In genomic region chr5:115450741-115451140, GRCh38 we compare ENCODE assay signal across 10 cellular contexts.
DNase-seq lines count a peak whose midpoint lies in the region; ATAC-seq, FAIRE-seq and TF ChIP-seq lines count a peak whose summit lies in the region.
"Had no signal": no experiment of that assay in that cellular context is flagged by ENCODE, and none has a peak within 500 bp of the region (broad histone marks: within the 10 kb centered on the region; RNA-seq: fewer than 3 reads in every experiment).

No MANE protein-coding gene starts in this region.

- no peak for FAIRE-seq in kidney (lab: Jason Lieb, UNC)
- FAIRE-seq: G401.6 had no signal

- no peaks in the 10 kb centered on the region for H3K36me3 ChIP-seq in naive thymus-derived CD4-positive, alpha-beta T cell (ENCODE audit: control insufficient read depth in 2 of 3, insufficient read depth in 3 of 3, low read length in 3 of 3)
- no peaks in the 10 kb centered on the region for H3K36me3 ChIP-seq in CD4-positive, alpha-beta memory T cell (ENCODE audit: insufficient read depth, low read length)
- H3K36me3 ChIP-seq in kidney (ENCODE audit: control insufficient read depth in 1 of 2, insufficient read depth in 2 of 2, low read length in 2 of 2): no peaks in the 10 kb centered on the region

- peak overlapping the region in 1 of 5 experiments; percentile 26 for H3K4me3 Mint-ChIP-seq in brain
- H3K4me3 Mint-ChIP-seq in naive thymus-derived CD4-positive, alpha-beta T cell: no peak overlapping the region
- peak overlapping the region in 1 of 8 donors; percentile 23 for H3K4me3 Mint-ChIP-seq in CD4-positive, alpha-beta memory T cell
- H3K4me3 Mint-ChIP-seq: activated CD4-positive, alpha-beta memory T cell treated with anti-CD3 and anti-CD28 coated beads for 36 hours had no signal

- no peaks in the 10 kb centered on the region for H3K4me1 ChIP-seq in naive thymus-derived CD4-positive, alpha-beta T cell (ENCODE audit: control insufficient read depth in 2 of 2, insufficient read depth in 2 of 2, low read length in 2 of 2)
- H3K4me1 ChIP-seq in CD4-positive, alpha-beta memory T cell (ENCODE audit: insufficient read depth, low read length): no peaks in the 10 kb centered on the region
- no peaks in the 10 kb centered on the region for H3K4me1 ChIP-seq in kidney (ENCODE audit: control insufficient read depth in 1 of 2, insufficient read depth in 1 of 2, low read depth in 1 of 2, low read length in 2 of 2)

- H3K27me3 Mint-ChIP-seq in brain: peaks cover 6% of the 10 kb centered on the region
- peaks cover 0 to 4% (median 0%) of the 10 kb centered on the region in 5 donors for H3K27me3 Mint-ChIP-seq in naive thymus-derived CD4-positive, alpha-beta T cell
- H3K27me3 Mint-ChIP-seq in CD4-positive, alpha-beta memory T cell: peaks cover 0 to 5% of the 10 kb centered on the region in 2 donors

- intact Hi-C loops in naive thymus-derived CD4-positive, alpha-beta T cell (cut with micrococcal nuclease): no loop called here
- intact Hi-C loops in CD4-positive, alpha-beta memory T cell (cut with micrococcal nuclease): no loop called here
- intact Hi-C loops in kidney (cut with DNase I): no loop called here

- peaks cover 7 to 13% (median 13%) of the 10 kb centered on the region in 5 experiments for H3K9me3 Mint-ChIP-seq in brain
- peaks cover 0 to 9% (median 0%) of the 10 kb centered on the region in 11 donors for H3K9me3 Mint-ChIP-seq in naive thymus-derived CD4-positive, alpha-beta T cell
- H3K9me3 Mint-ChIP-seq in CD4-positive, alpha-beta memory T cell: peaks cover 0 to 7% (median 0%) of the 10 kb centered on the region in 8 donors

- H3K27ac Mint-ChIP-seq in brain: peak overlapping the region in 4 of 5 experiments; percentile 3 to 76 (median 64)
- no peak overlapping the region for H3K27ac Mint-ChIP-seq in naive thymus-derived CD4-positive, alpha-beta T cell
- no peak overlapping the region for H3K27ac Mint-ChIP-seq in CD4-positive, alpha-beta memory T cell
- H3K27ac Mint-ChIP-seq: activated CD4-positive, alpha-beta memory T cell treated with anti-CD3 and anti-CD28 coated beads for 36 hours had no signal

- H3K9ac ChIP-seq in kidney (ENCODE audit: low read length in 2 of 2): no peak overlapping the region

- CTCF ChIA-PET in naive thymus-derived CD4-positive, alpha-beta T cell (lab: Charles Lee): no interaction called here
- CTCF ChIA-PET in CD4-positive, alpha-beta memory T cell (lab: Charles Lee; ENCODE audit: partially characterized antibody): no interaction called here

- TF ChIP-seq CTCF in brain (conservative IDR thresholded peaks at IDR 0.05) (no peak), kidney (IDR thresholded peaks at IDR 0.05; ENCODE audit: borderline replicate concordance, extremely low read depth, insufficient read depth) (no peak)

- DNase-seq in GM04503 (ENCODE audit: low read depth) (peak; percentile 84), OCI-M1 (lab: John Stamatoyannopoulos, UW) (no peak), MV-4-11 (lab: John Stamatoyannopoulos, UW) (no peak), kidney (no peak)
- DNase-seq in naive thymus-derived CD4-positive, alpha-beta T cell: no peak
- DNase-seq in CD4-positive, alpha-beta memory T cell: no peak
- DNase-seq: activated CD4-positive, alpha-beta memory T cell treated with anti-CD3 and anti-CD28 coated beads for 36 hours had no signal

- peaks cover 18% of the 10 kb centered on the region for H3K4me1 Mint-ChIP-seq in brain
- H3K4me1 Mint-ChIP-seq in naive thymus-derived CD4-positive, alpha-beta T cell: peaks cover 0 to 2% (median 0%) of the 10 kb centered on the region in 7 donors
- no peaks in the 10 kb centered on the region for H3K4me1 Mint-ChIP-seq in CD4-positive, alpha-beta memory T cell

- POLR2A ChIA-PET in naive thymus-derived CD4-positive, alpha-beta T cell (lab: Charles Lee): no interaction called here
- POLR2A ChIA-PET in CD4-positive, alpha-beta memory T cell (lab: Charles Lee; ENCODE audit: partially characterized antibody): no interaction called here

- H3K4me3 ChIP-seq in naive thymus-derived CD4-positive, alpha-beta T cell (ENCODE audit: low read length): no peak overlapping the region
- no peak overlapping the region for H3K4me3 ChIP-seq in CD4-positive, alpha-beta memory T cell (ENCODE audit: low read length in 2 of 2)
- no peak overlapping the region for H3K4me3 ChIP-seq in kidney (ENCODE audit: low read length in 2 of 2)

- H3K27ac ChIP-seq in naive thymus-derived CD4-positive, alpha-beta T cell (ENCODE audit: low read depth, low read length): no peak overlapping the region
- H3K27ac ChIP-seq in CD4-positive, alpha-beta memory T cell (ENCODE audit: low read depth, low read length): no peak overlapping the region
- no peak overlapping the region for H3K27ac ChIP-seq in kidney (ENCODE audit: low read depth in 2 of 2, low read length in 2 of 2)

- no peaks in the 10 kb centered on the region for H3K9me3 ChIP-seq in naive thymus-derived CD4-positive, alpha-beta T cell (ENCODE audit: control insufficient read depth in 2 of 3, low read length in 3 of 3)
- H3K9me3 ChIP-seq in CD4-positive, alpha-beta memory T cell (ENCODE audit: control insufficient read depth in 1 of 2, low read length in 2 of 2): no peaks in the 10 kb centered on the region
- no peaks in the 10 kb centered on the region for H3K9me3 ChIP-seq in kidney (ENCODE audit: control insufficient read depth in 1 of 2, low read length in 2 of 2)

- no peaks in the 10 kb centered on the region for H3K36me3 Mint-ChIP-seq in brain
- H3K36me3 Mint-ChIP-seq in naive thymus-derived CD4-positive, alpha-beta T cell: no peaks in the 10 kb centered on the region
- H3K36me3 Mint-ChIP-seq in CD4-positive, alpha-beta memory T cell: no peaks in the 10 kb centered on the region
- H3K36me3 Mint-ChIP-seq: activated CD4-positive, alpha-beta memory T cell treated with anti-CD3 and anti-CD28 coated beads for 36 hours had no signal

- peak; percentile 72 for ATAC-seq in HG02623 (IDR thresholded peaks at IDR 0.05; ENCODE audit: unreplicated experiment)
- ATAC-seq in naive thymus-derived CD4-positive, alpha-beta T cell: peak; percentile 24

- H3K27me3 ChIP-seq in naive thymus-derived CD4-positive, alpha-beta T cell (ENCODE audit: control insufficient read depth in 2 of 2, insufficient read depth in 2 of 2, low read length in 2 of 2): no peaks in the 10 kb centered on the region
- H3K27me3 ChIP-seq in CD4-positive, alpha-beta memory T cell (ENCODE audit: insufficient read depth, low read length): no peaks in the 10 kb centered on the region

Comparison
In these comparisons a context has a peak if more than half of its experiments do, and no peak if none do; other contexts are left out.
1. H3K27ac Mint-ChIP-seq: peak in brain (4 of 5); none in naive thymus-derived CD4-positive, alpha-beta T cell (0 of 9) and CD4-positive, alpha-beta memory T cell (0 of 7).